ENCODE assay signal across 17 cellular contexts in the genomic region with DNA sequence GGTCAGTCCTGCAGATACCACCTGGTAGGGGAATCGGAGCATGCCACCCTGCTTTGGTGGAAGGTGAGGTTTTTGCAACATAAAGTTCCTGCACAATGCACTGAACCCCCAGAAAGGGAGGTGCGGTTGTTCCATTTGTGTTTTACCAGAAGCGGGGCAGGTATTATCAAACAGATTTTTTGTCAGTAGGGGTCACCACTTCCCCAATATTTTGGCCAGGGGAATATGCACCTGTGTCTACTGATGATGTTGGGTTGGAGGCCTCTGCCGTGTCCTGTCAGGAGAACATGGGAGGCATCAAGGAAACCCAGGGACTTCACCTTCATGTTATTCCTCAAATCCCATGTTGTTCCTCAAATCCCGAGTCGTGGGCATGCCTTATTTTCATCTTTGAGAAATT.
"Had no signal": no experiment of that assay in that cellular context is flagged by ENCODE, and none has a peak within 500 bp of the region (broad histone marks: within the 10 kb centered on the region; RNA-seq: fewer than 3 reads in every experiment).

No MANE protein-coding gene starts in this region.

- ATAC-seq: activated CD4-positive, alpha-beta T cell treated with anti-CD3 and anti-CD28 coated beads for 36 hours; activated naive CD4-positive, alpha-beta T cell treated with anti-CD3 and anti-CD28 coated beads, Interleukin-2, amount 50 U/mL, for 72 hours; left lobe of liver; upper lobe of right lung; WTC11 had no signal

- H3K36me3 ChIP-seq: adrenal gland, breast epithelium, spleen, upper lobe of right lung had no signal

- DNase-seq: activated CD4-positive, alpha-beta T cell treated with anti-CD3 and anti-CD28 coated beads for 36 hours; activated CD4-positive, alpha-beta T cell treated with anti-CD3 and anti-CD28 coated beads, Interleukin-2, amount 50 U/mL, for 48 hours; activated gamma-delta T cell; adrenal gland; erythroblast; hypothalamus; kidney; occipital lobe; retina; spleen; stimulated activated naive CD4-positive, alpha-beta T cell; upper lobe of right lung had no signal

- H3K4me1 Mint-ChIP-seq: activated CD4-positive, alpha-beta T cell treated with anti-CD3 and anti-CD28 coated beads for 36 hours; WTC11 had no signal

- H3K27ac Mint-ChIP-seq: activated CD4-positive, alpha-beta T cell treated with anti-CD3 and anti-CD28 coated beads for 36 hours; activated naive CD4-positive, alpha-beta T cell treated with anti-CD3 and anti-CD28 coated beads, Interleukin-2, amount 50 U/mL, for 72 hours; WTC11 had no signal

- H3K27me3 ChIP-seq: adrenal gland, breast epithelium, upper lobe of right lung had no signal

- H3K9me3 Mint-ChIP-seq: activated naive CD4-positive, alpha-beta T cell treated with anti-CD3 and anti-CD28 coated beads, Interleukin-2, amount 50 U/mL, for 72 hours; WTC11 had no signal

- H3K4me3 ChIP-seq: adrenal gland, breast epithelium, coronary artery, spleen, upper lobe of right lung had no signal

- H3K36me3 Mint-ChIP-seq: activated naive CD4-positive, alpha-beta T cell treated with anti-CD3 and anti-CD28 coated beads, Interleukin-2, amount 50 U/mL, for 72 hours; WTC11 had no signal

- H3K27ac ChIP-seq: adrenal gland, breast epithelium, coronary artery, spleen, upper lobe of right lung had no signal

- H3K4me1 ChIP-seq: adrenal gland, breast epithelium, spleen, upper lobe of right lung had no signal

- H3K4me3 Mint-ChIP-seq: activated CD4-positive, alpha-beta T cell treated with anti-CD3 and anti-CD28 coated beads for 36 hours; WTC11 had no signal

- H3K9me3 ChIP-seq: adrenal gland, breast epithelium, spleen, upper lobe of right lung had no signal
